In the genomic region with DNA sequence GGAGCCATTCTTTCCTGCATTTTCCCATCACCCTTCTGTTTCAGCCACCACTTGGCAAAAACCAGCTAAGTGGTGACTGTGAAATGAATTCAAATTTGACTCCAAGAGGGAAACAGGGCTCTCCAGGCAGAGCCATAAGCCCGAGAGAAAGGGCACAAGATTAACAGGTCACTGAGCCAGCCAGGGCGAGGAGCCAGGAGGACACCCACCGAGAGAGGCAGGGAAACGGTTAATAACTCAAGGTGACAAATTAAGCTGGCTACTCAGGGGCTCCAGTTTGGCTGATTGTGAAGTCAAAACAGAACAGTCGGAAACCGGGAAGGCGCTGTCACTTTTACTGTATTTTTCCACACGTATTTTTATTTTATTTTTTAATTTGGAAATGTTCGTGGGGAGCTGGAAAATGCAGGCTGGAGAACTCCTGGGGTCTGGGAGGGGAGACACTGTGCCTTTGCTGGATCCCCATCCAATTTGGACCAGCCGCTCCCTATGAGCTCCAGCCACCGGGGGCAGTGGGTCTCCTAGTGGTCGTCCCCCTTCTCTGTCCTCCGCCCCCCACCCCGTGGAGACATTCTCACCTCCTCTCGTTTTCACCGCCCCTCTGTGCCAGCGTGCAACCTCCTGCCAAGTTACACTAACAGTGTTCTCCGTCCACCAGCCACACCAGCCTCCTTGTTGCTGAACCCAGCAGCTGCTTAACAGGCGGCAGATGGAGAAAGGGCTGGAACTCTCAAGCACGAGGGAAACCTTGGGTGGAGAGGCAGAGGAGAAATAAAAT, we compare ENCODE assay signal across 15 cellular contexts.
A peak's percentile ranks its signal among the peaks of the same experiment; 100 is the strongest.
DNase-seq lines count a peak whose midpoint lies in the region; ATAC-seq and TF ChIP-seq lines count a peak whose summit lies in the region.
"Had no signal": no experiment of that assay in that cellular context is flagged by ENCODE, and none has a peak within 500 bp of the region (broad histone marks: within the 10 kb centered on the region; RNA-seq: fewer than 3 reads in every experiment).

No MANE protein-coding gene starts in this region.

- no peak overlapping the region for H3K27ac Mint-ChIP-seq in activated naive CD8-positive, alpha-beta T cell treated with anti-CD3 and anti-CD28 coated beads, Interleukin-2, amount 50 U/mL, for 24 hours
- H3K27ac Mint-ChIP-seq: activated CD4-positive, alpha-beta T cell treated with anti-CD3 and anti-CD28 coated beads, Interleukin-2, amount 10 ng/mL, durations not matched to agents 24 days and 14 days; CD4-positive, alpha-beta T cell had no signal

- H3K36me3 ChIP-seq in Panc1 (ENCODE audit: control insufficient read depth, insufficient read depth, low read length) (no peaks in the 10 kb centered on the region), thyroid gland (no peaks in the 10 kb centered on the region)

- no peaks in the 10 kb centered on the region for H3K36me3 Mint-ChIP-seq in activated naive CD8-positive, alpha-beta T cell treated with anti-CD3 and anti-CD28 coated beads, Interleukin-2, amount 50 U/mL, for 24 hours (ENCODE audit: low read depth)

- no peak for TF ChIP-seq POLR2A in thyroid gland (IDR thresholded peaks at IDR 0.05)

- no peak overlapping the region for H3K4me3 Mint-ChIP-seq in activated naive CD8-positive, alpha-beta T cell treated with anti-CD3 and anti-CD28 coated beads, Interleukin-2, amount 50 U/mL, for 24 hours
- H3K4me3 Mint-ChIP-seq: activated CD4-positive, alpha-beta T cell treated with anti-CD3 and anti-CD28 coated beads, Interleukin-2, amount 10 ng/mL, durations not matched to agents 24 days and 14 days; CD4-positive, alpha-beta T cell had no signal

- TF ChIP-seq CTCF in Panc1 (IDR thresholded peaks at IDR 0.05) (no peak), thyroid gland (IDR thresholded peaks at IDR 0.05) (no peak)

- no peaks in the 10 kb centered on the region for H3K4me1 ChIP-seq in Panc1 (ENCODE audit: control insufficient read depth, insufficient read depth, low read length)
- H3K4me1 ChIP-seq in thyroid gland: no peaks in the 10 kb centered on the region

- H3K9me3 ChIP-seq in Panc1 (ENCODE audit: control insufficient read depth, insufficient read depth, low read depth, low read length): no peaks in the 10 kb centered on the region
- no peaks in the 10 kb centered on the region for H3K9me3 ChIP-seq in thyroid gland

- no peak overlapping the region for H3K4me3 ChIP-seq in Panc1 (ENCODE audit: low read depth in 2 of 2, low read length in 2 of 2)
- no peak overlapping the region for H3K4me3 ChIP-seq in thyroid gland (replicated peaks in 1 of 3)

- intact Hi-C loops in Panc1 (cut with micrococcal nuclease; ENCODE audit: unreplicated experiment): no loop called here
- intact Hi-C loops in thyroid gland (cut with DNase I): no loop called here
- intact Hi-C loops in left colon (cut with DNase I, micrococcal nuclease): no loop called here

- H3K4me1 Mint-ChIP-seq in activated naive CD8-positive, alpha-beta T cell treated with anti-CD3 and anti-CD28 coated beads, Interleukin-2, amount 50 U/mL, for 24 hours: no peaks in the 10 kb centered on the region
- H3K4me1 Mint-ChIP-seq: activated CD4-positive, alpha-beta T cell treated with anti-CD3 and anti-CD28 coated beads, Interleukin-2, amount 10 ng/mL, durations not matched to agents 24 days and 14 days had no signal

- DNase-seq in NCI-H1694 treated with DMSO at 0.1 percent for 48 hours (lab: John Stamatoyannopoulos, UW): peak; percentile 33
- no peak for DNase-seq in NCI-H1694 (lab: John Stamatoyannopoulos, UW)
- DNase-seq in Panc1 (ENCODE audit: low read depth, low spot score): no peak
- peak; percentile 35 for DNase-seq in iPS-NIHi11 (ENCODE audit: low spot score)
- peak; percentile 3 to 11 for DNase-seq in thyroid gland
- no peak for DNase-seq in activated naive CD8-positive, alpha-beta T cell treated with anti-CD3 and anti-CD28 coated beads, Interleukin-2, amount 50 U/mL, for 24 hours
- DNase-seq in left colon: no peak
- DNase-seq: 8988T; activated CD4-positive, alpha-beta T cell treated with anti-CD3 and anti-CD28 coated beads, Interleukin-2, amount 10 ng/mL, durations not matched to agents 24 days and 14 days; CD4-positive, alpha-beta T cell; EL; erythroblast; SIG-M5; T-helper 9 cell had no signal

- peaks cover 14% of the 10 kb centered on the region for H3K9me3 Mint-ChIP-seq in activated naive CD8-positive, alpha-beta T cell treated with anti-CD3 and anti-CD28 coated beads, Interleukin-2, amount 50 U/mL, for 24 hours
- H3K9me3 Mint-ChIP-seq: activated CD4-positive, alpha-beta T cell treated with anti-CD3 and anti-CD28 coated beads, Interleukin-2, amount 10 ng/mL, durations not matched to agents 24 days and 14 days had no signal

- no TSS peak for BruUV-seq in Panc1 (replicated peaks; lab: Mats Ljungman, UMichigan)

- H3K27ac ChIP-seq in Panc1 (ENCODE audit: low read length) (no peak overlapping the region), thyroid gland (no peak overlapping the region)

- no peaks in the 10 kb centered on the region for H3K27me3 Mint-ChIP-seq in activated naive CD8-positive, alpha-beta T cell treated with anti-CD3 and anti-CD28 coated beads, Interleukin-2, amount 50 U/mL, for 24 hours
- H3K27me3 Mint-ChIP-seq: activated CD4-positive, alpha-beta T cell treated with anti-CD3 and anti-CD28 coated beads, Interleukin-2, amount 10 ng/mL, durations not matched to agents 24 days and 14 days; CD4-positive, alpha-beta T cell had no signal

- CTCF ChIA-PET in Panc1 (lab: Charles Lee): interaction anchor here (0.7 kb wide), 1 partner anchor 1825 kb away, joined by 7 read pairs; no protein-coding TSS in a partner anchor

- H3K27me3 ChIP-seq in Panc1 (ENCODE audit: control insufficient read depth, insufficient read depth, low read length) (no peaks in the 10 kb centered on the region), thyroid gland (no peaks in the 10 kb centered on the region)

- in situ Hi-C loops in Panc1 (cut with HindIII; ENCODE audit: low pct_unique_long_range_greater_than_20kb, low sequenced_read_pairs): no loop called here

- 13 to 14% methylated on average over 20 of the region's 20 CpGs for WGBS in thyroid gland, 2 donors

- ATAC-seq in Panc1 (peak; percentile 49; the same call in 1 of the 2 replicates), GM19035 (IDR thresholded peaks at IDR 0.05; ENCODE audit: unreplicated experiment) (no peak), left colon (no peak)
- ATAC-seq in activated naive CD8-positive, alpha-beta T cell treated with anti-CD3 and anti-CD28 coated beads, Interleukin-2, amount 50 U/mL, for 24 hours: no peak

- POLR2A ChIA-PET in Panc1 (lab: Charles Lee): no interaction called here

Comparison
In these comparisons a context has a peak if more than half of its experiments do, and no peak if none do; other contexts are left out.
1. DNase-seq: peak in NCI-H1694 treated with DMSO at 0.1 percent for 48 hours (single experiment), iPS-NIHi11 (single experiment) and thyroid gland (2 of 2); none in NCI-H1694 (single experiment), Panc1 (single experiment), activated naive CD8-positive, alpha-beta T cell treated with anti-CD3 and anti-CD28 coated beads, Interleukin-2, amount 50 U/mL, for 24 hours (single experiment) and left colon (0 of 2).